1 cellular context compared by ENCODE assay signal in the genomic region with DNA sequence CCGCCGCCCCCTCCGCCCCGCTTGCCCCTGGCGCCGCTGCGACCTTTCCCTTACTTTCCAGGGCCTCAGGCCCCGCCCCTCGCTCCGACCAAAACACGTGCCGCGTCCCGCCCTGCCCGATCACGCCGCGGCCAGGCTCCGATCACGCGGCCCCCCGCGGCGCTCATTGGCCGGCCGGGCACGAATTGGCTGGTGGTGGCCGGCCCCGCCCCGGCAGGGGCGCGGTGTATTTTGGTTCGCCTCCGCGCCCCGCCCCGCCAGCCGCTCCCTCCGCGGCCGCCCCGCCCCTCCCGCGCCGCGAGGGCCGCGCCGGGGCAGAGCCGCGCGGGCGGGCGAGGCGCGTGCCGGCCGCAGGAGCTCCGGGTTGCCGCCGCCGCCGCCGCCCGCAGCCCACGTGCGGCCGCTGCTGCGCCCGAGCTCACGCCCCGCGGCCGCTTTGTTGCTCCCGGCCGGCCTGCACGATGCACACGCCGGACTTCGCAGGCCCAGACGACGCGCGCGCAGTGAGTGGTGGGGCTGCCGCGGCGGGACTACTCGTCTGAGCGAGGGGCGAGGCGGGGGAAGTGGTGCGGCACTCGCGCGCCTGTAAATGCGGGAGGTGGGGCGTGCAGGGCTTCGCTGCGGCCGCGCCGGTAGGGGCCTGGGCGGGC.
TF ChIP-seq lines count a peak whose summit lies in the region.

Gene KLF11, plus strand, starts transcription at position 295 of the 650 bp plus-strand sequence. Its CDS starts 167 bp downstream, at position 462.

TF ChIP-seq in HepG2, 621 proteins besides CTCF, POLR2A, EP300 and RAD21 (continued from another document and continues in another):
- TF ChIP-seq ZNF225 (CRISPR knock-in tag; IDR thresholded peaks at IDR 0.05) = 0 out of 2 replicates have a peak, but pooled peaks have one; percentile 10
- peak; percentile 87 for TF ChIP-seq SP4 (CRISPR knock-in tag; IDR thresholded peaks at IDR 0.05)
- peak; percentile 89 for TF ChIP-seq ZNF441 (CRISPR knock-in tag; IDR thresholded peaks at IDR 0.05; ENCODE audit: borderline replicate concordance)
- TF ChIP-seq BRF2 (CRISPR knock-in tag; IDR thresholded peaks at IDR 0.05) = peak; percentile 57; the same call in 1 of the 2 replicates
- peak; percentile 72; the same call in 1 of the 2 replicates for TF ChIP-seq WIZ (CRISPR knock-in tag; IDR thresholded peaks at IDR 0.05)
- peak; percentile 71 for TF ChIP-seq ZNF629 (CRISPR knock-in tag; conservative IDR thresholded peaks at IDR 0.05)
- peak; percentile 90; the same call in 1 of the 2 replicates for TF ChIP-seq IRF1 (CRISPR knock-in tag; IDR thresholded peaks at IDR 0.05; ENCODE audit: low read depth)
- peak; percentile 76; the same call in 1 of the 2 replicates for TF ChIP-seq ZNF251 (CRISPR knock-in tag; IDR thresholded peaks at IDR 0.05)
- TF ChIP-seq ZNF781 (CRISPR knock-in tag; IDR thresholded peaks at IDR 0.05; ENCODE audit: borderline replicate concordance, not compliant biosample characterization) = peak; percentile 9
- peak; percentile 90; the same call in 1 of the 2 replicates for TF ChIP-seq ZNF720 (CRISPR knock-in tag; IDR thresholded peaks at IDR 0.05)
- TF ChIP-seq, protein P1, sequence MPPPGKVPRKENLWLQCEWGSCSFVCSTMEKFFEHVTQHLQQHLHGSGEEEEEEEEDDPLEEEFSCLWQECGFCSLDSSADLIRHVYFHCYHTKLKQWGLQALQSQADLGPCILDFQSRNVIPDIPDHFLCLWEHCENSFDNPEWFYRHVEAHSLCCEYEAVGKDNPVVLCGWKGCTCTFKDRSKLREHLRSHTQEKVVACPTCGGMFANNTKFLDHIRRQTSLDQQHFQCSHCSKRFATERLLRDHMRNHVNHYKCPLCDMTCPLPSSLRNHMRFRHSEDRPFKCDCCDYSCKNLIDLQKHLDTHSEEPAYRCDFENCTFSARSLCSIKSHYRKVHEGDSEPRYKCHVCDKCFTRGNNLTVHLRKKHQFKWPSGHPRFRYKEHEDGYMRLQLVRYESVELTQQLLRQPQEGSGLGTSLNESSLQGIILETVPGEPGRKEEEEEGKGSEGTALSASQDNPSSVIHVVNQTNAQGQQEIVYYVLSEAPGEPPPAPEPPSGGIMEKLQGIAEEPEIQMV (CRISPR knock-in tag; IDR thresholded peaks at IDR 0.05; ENCODE audit: low read depth) = peak; percentile 91
- TF ChIP-seq ZNF790 (CRISPR knock-in tag; IDR thresholded peaks at IDR 0.05; ENCODE audit: borderline replicate concordance) = peak; percentile 90; the same call in 1 of the 2 replicates
- TF ChIP-seq, protein P2, sequence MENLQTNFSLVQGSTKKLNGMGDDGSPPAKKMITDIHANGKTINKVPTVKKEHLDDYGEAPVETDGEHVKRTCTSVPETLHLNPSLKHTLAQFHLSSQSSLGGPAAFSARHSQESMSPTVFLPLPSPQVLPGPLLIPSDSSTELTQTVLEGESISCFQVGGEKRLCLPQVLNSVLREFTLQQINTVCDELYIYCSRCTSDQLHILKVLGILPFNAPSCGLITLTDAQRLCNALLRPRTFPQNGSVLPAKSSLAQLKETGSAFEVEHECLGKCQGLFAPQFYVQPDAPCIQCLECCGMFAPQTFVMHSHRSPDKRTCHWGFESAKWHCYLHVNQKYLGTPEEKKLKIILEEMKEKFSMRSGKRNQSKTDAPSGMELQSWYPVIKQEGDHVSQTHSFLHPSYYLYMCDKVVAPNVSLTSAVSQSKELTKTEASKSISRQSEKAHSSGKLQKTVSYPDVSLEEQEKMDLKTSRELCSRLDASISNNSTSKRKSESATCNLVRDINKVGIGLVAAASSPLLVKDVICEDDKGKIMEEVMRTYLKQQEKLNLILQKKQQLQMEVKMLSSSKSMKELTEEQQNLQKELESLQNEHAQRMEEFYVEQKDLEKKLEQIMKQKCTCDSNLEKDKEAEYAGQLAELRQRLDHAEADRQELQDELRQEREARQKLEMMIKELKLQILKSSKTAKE (CRISPR knock-in tag; IDR thresholded peaks at IDR 0.05; ENCODE audit: borderline replicate concordance) = 0 out of 2 replicates have a peak, but pooled peaks have one; percentile 64
- TF ChIP-seq HOMEZ (CRISPR knock-in tag; IDR thresholded peaks at IDR 0.05; ENCODE audit: low read depth) = peak; percentile 66
- TF ChIP-seq U2AF2 (IDR thresholded peaks at IDR 0.05; ENCODE audit: low read depth, low read length) = no peak
- TF ChIP-seq, protein P3, sequence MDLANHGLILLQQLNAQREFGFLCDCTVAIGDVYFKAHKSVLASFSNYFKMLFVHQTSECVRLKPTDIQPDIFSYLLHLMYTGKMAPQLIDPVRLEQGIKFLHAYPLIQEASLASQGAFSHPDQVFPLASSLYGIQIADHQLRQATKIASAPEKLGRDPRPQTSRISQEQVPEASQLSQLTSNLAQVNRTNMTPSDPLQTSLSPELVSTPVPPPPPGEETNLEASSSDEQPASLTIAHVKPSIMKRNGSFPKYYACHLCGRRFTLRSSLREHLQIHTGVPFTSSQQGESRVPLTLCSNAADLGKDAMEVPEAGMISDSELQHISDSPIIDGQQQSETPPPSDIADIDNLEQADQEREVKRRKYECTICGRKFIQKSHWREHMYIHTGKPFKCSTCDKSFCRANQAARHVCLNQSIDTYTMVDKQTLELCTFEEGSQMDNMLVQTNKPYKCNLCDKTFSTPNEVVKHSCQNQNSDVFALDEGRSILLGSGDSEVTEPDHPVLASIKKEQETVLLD (CRISPR knock-in tag; IDR thresholded peaks at IDR 0.05; ENCODE audit: low read depth) = peak; percentile 91
- peak; percentile 27; the same call in 1 of the 2 replicates for TF ChIP-seq PRMT3 (CRISPR knock-in tag; IDR thresholded peaks at IDR 0.05; ENCODE audit: borderline replicate concordance, low read depth)
- 0 out of 2 replicates have a peak, but pooled peaks have one; percentile 56 for TF ChIP-seq REL (CRISPR knock-in tag; conservative IDR thresholded peaks at IDR 0.05)
- peak; percentile 48; the same call in 1 of the 2 replicates for TF ChIP-seq GATAD1 (CRISPR knock-in tag; IDR thresholded peaks at IDR 0.05)
- TF ChIP-seq ZNF556 (CRISPR knock-in tag; IDR thresholded peaks at IDR 0.05; ENCODE audit: borderline replicate concordance) = 0 out of 2 replicates have a peak, but pooled peaks have one; percentile 39
- TF ChIP-seq ZBTB34 (CRISPR knock-in tag; IDR thresholded peaks at IDR 0.05) = peak; percentile 80; the same call in 1 of the 2 replicates
- no peak for TF ChIP-seq ZNF10 (CRISPR knock-in tag; IDR thresholded peaks at IDR 0.05; ENCODE audit: borderline replicate concordance, low read depth)
- peak; percentile 96 for TF ChIP-seq ZFP37 (CRISPR knock-in tag; IDR thresholded peaks at IDR 0.05; ENCODE audit: borderline replicate concordance)
- peak; percentile 98 for TF ChIP-seq ZSCAN12 (CRISPR knock-in tag; IDR thresholded peaks at IDR 0.05)
- TF ChIP-seq ZFX (CRISPR knock-in tag; IDR thresholded peaks at IDR 0.05; ENCODE audit: low read depth) = peak; percentile 54
- TF ChIP-seq FOXK1 (CRISPR knock-in tag; IDR thresholded peaks at IDR 0.05; ENCODE audit: borderline replicate concordance, low read depth) = peak; percentile 62; the same call in 1 of the 2 replicates
- peak; percentile 61; the same call in 1 of the 2 replicates for TF ChIP-seq JUN (CRISPR knock-in tag; IDR thresholded peaks at IDR 0.05)
- TF ChIP-seq GFI1 (CRISPR knock-in tag; IDR thresholded peaks at IDR 0.05; ENCODE audit: borderline replicate concordance) = peak; percentile 79
- TF ChIP-seq ZFP36L1 (CRISPR knock-in tag; IDR thresholded peaks at IDR 0.05) = peak; percentile 92
- TF ChIP-seq ZC3H4 (CRISPR knock-in tag; IDR thresholded peaks at IDR 0.05; ENCODE audit: borderline replicate concordance) = no peak
- peak; percentile 67 for TF ChIP-seq ZNF143 (CRISPR knock-in tag; IDR thresholded peaks at IDR 0.05)
- peak; percentile 5; the same call in 1 of the 2 replicates for TF ChIP-seq ADNP (CRISPR knock-in tag; IDR thresholded peaks at IDR 0.05)
- peak; percentile 82; the same call in 1 of the 2 replicates for TF ChIP-seq NRL (CRISPR knock-in tag; IDR thresholded peaks at IDR 0.05; ENCODE audit: borderline replicate concordance)
- 0 out of 2 replicates have a peak, but pooled peaks have one; percentile 61 for TF ChIP-seq YEATS2 (CRISPR knock-in tag; IDR thresholded peaks at IDR 0.05; ENCODE audit: borderline replicate concordance)
- TF ChIP-seq ZNF446 (CRISPR knock-in tag; IDR thresholded peaks at IDR 0.05) = peak; percentile 99
- TF ChIP-seq, protein P4, sequence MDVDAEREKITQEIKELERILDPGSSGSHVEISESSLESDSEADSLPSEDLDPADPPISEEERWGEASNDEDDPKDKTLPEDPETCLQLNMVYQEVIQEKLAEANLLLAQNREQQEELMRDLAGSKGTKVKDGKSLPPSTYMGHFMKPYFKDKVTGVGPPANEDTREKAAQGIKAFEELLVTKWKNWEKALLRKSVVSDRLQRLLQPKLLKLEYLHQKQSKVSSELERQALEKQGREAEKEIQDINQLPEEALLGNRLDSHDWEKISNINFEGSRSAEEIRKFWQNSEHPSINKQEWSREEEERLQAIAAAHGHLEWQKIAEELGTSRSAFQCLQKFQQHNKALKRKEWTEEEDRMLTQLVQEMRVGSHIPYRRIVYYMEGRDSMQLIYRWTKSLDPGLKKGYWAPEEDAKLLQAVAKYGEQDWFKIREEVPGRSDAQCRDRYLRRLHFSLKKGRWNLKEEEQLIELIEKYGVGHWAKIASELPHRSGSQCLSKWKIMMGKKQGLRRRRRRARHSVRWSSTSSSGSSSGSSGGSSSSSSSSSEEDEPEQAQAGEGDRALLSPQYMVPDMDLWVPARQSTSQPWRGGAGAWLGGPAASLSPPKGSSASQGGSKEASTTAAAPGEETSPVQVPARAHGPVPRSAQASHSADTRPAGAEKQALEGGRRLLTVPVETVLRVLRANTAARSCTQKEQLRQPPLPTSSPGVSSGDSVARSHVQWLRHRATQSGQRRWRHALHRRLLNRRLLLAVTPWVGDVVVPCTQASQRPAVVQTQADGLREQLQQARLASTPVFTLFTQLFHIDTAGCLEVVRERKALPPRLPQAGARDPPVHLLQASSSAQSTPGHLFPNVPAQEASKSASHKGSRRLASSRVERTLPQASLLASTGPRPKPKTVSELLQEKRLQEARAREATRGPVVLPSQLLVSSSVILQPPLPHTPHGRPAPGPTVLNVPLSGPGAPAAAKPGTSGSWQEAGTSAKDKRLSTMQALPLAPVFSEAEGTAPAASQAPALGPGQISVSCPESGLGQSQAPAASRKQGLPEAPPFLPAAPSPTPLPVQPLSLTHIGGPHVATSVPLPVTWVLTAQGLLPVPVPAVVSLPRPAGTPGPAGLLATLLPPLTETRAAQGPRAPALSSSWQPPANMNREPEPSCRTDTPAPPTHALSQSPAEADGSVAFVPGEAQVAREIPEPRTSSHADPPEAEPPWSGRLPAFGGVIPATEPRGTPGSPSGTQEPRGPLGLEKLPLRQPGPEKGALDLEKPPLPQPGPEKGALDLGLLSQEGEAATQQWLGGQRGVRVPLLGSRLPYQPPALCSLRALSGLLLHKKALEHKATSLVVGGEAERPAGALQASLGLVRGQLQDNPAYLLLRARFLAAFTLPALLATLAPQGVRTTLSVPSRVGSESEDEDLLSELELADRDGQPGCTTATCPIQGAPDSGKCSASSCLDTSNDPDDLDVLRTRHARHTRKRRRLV (CRISPR knock-in tag; IDR thresholded peaks at IDR 0.05) = 0 out of 2 replicates have a peak, but pooled peaks have one; percentile 60
- peak; percentile 93; the same call in 1 of the 2 replicates for TF ChIP-seq ZNF570 (CRISPR knock-in tag; IDR thresholded peaks at IDR 0.05; ENCODE audit: borderline replicate concordance)
- peak; percentile 74; the same call in 1 of the 2 replicates for TF ChIP-seq DR1 (CRISPR knock-in tag; IDR thresholded peaks at IDR 0.05)
- TF ChIP-seq ZNF367 (CRISPR knock-in tag; IDR thresholded peaks at IDR 0.05; ENCODE audit: borderline replicate concordance) = peak; percentile 95; the same call in 1 of the 2 replicates
- peak; percentile 78 for TF ChIP-seq MED8 (CRISPR knock-in tag; IDR thresholded peaks at IDR 0.05; ENCODE audit: insufficient replicate concordance)
- no peak for TF ChIP-seq PHF5A (CRISPR knock-in tag; IDR thresholded peaks at IDR 0.05; ENCODE audit: low read depth, unreplicated experiment)
- peak; percentile 87 for TF ChIP-seq SPEN (CRISPR knock-in tag; IDR thresholded peaks at IDR 0.05; ENCODE audit: low read depth)
- peak; percentile 88 for TF ChIP-seq MYPOP (CRISPR knock-in tag; IDR thresholded peaks at IDR 0.05)
